ENCODE assay signal across 13 cellular contexts in the genomic region with DNA sequence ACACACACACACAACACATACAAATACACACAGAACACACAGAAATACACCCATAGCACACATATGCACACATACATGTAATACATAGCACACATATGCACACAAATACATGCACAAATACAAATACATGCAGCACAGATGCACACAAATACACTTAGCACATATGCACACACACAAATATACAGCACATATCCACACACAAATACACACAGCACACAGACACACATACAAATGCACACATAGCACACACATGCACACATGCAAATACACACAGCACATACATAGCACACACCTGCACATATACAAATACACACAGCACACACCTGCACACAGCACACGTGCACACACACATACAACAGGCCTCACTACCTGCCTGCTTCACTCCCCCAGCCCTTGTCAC. TPM values are rescaled to one million over a fixed set of nuclear protein-coding genes. Genes with fewer than 3 reads are reported as not detected.
DNase-seq lines count a peak whose midpoint lies in the region; ATAC-seq, FAIRE-seq and TF ChIP-seq lines count a peak whose summit lies in the region.
"Had no signal": no experiment of that assay in that cellular context is flagged by ENCODE, and none has a peak within 500 bp of the region (broad histone marks: within the 10 kb centered on the region; RNA-seq: fewer than 3 reads in every experiment).

No MANE protein-coding gene starts in this region.

- peak overlapping the region; percentile 57 to 97 (median 96) for H3K27ac Mint-ChIP-seq in CD4-positive, CD25-positive, alpha-beta regulatory T cell
- peak overlapping the region; percentile 89 for H3K27ac Mint-ChIP-seq in activated CD8-positive, alpha-beta T cell treated with anti-CD3 and anti-CD28 coated beads, Interleukin-2, amount 10 ng/mL, durations not matched to agents 7 days and 5 days
- H3K27ac Mint-ChIP-seq in naive thymus-derived CD4-positive, alpha-beta T cell: peak overlapping the region; percentile 1 to 99 (median 94)
- H3K27ac Mint-ChIP-seq: endodermal cell had no signal

- H3K36me3 ChIP-seq in CD4-positive, CD25-positive, alpha-beta regulatory T cell (ENCODE audit: control insufficient read depth, insufficient read depth, low read length): no peaks in the 10 kb centered on the region
- H3K36me3 ChIP-seq in naive thymus-derived CD4-positive, alpha-beta T cell (ENCODE audit: control insufficient read depth in 2 of 3, insufficient read depth in 3 of 3, low read length in 3 of 3): no peaks in the 10 kb centered on the region
- no peaks in the 10 kb centered on the region for H3K36me3 ChIP-seq in heart left ventricle
- H3K36me3 ChIP-seq: right atrium auricular region had no signal

- peaks cover 57% of the 10 kb centered on the region for H3K4me1 ChIP-seq in CD4-positive, CD25-positive, alpha-beta regulatory T cell (ENCODE audit: control insufficient read depth, insufficient read depth, low read length, poor library complexity, severe bottlenecking)
- peaks cover 40 to 65% of the 10 kb centered on the region in 2 donors for H3K4me1 ChIP-seq in naive thymus-derived CD4-positive, alpha-beta T cell (ENCODE audit: control insufficient read depth in 2 of 2, insufficient read depth in 2 of 2, low read length in 2 of 2)
- peaks cover 0 to 11% (median 0%) of the 10 kb centered on the region in 12 donors for H3K4me1 ChIP-seq in heart left ventricle

- H3K36me3 Mint-ChIP-seq in CD4-positive, CD25-positive, alpha-beta regulatory T cell: no peaks in the 10 kb centered on the region
- peaks cover 6% of the 10 kb centered on the region for H3K36me3 Mint-ChIP-seq in activated CD8-positive, alpha-beta T cell treated with anti-CD3 and anti-CD28 coated beads, Interleukin-2, amount 10 ng/mL, durations not matched to agents 7 days and 5 days (ENCODE audit: low read depth)
- H3K36me3 Mint-ChIP-seq in naive thymus-derived CD4-positive, alpha-beta T cell: no peaks in the 10 kb centered on the region

- TF ChIP-seq CTCF in D721Med (IDR thresholded peaks at IDR 0.05; ENCODE audit: insufficient read depth, missing control alignments): no peak
- no peak for TF ChIP-seq CTCF in heart left ventricle (IDR thresholded peaks at IDR 0.05)

- H3K4me1 Mint-ChIP-seq in CD4-positive, CD25-positive, alpha-beta regulatory T cell: peaks cover 6 to 58% (median 34%) of the 10 kb centered on the region in 4 donors
- peaks cover 65% of the 10 kb centered on the region for H3K4me1 Mint-ChIP-seq in activated CD8-positive, alpha-beta T cell treated with anti-CD3 and anti-CD28 coated beads, Interleukin-2, amount 10 ng/mL, durations not matched to agents 7 days and 5 days (ENCODE audit: low read depth)
- peaks cover 36 to 83% (median 74%) of the 10 kb centered on the region in 7 donors for H3K4me1 Mint-ChIP-seq in naive thymus-derived CD4-positive, alpha-beta T cell

- POLR2A ChIA-PET in activated CD8-positive, alpha-beta T cell treated with anti-CD3 and anti-CD28 coated beads, Interleukin-2, amount 10 ng/mL, durations not matched to agents 7 days and 5 days (lab: Charles Lee): no interaction called here
- POLR2A ChIA-PET in naive thymus-derived CD4-positive, alpha-beta T cell (lab: Charles Lee): no interaction called here

- peak; percentile 89 for FAIRE-seq in D721Med (lab: Jason Lieb, UNC)

- DNase-seq in CD4-positive, CD25-positive, alpha-beta regulatory T cell: no peak
- DNase-seq in D721Med (ENCODE audit: insufficient read length, low spot score) (no peak), CD1c-positive myeloid dendritic cell (ENCODE audit: extremely low spot score) (no peak), DMS79 treated with DMSO at 0.1 percent for 48 hours (lab: John Stamatoyannopoulos, UW) (no peak), heart left ventricle (no peak)
- DNase-seq in activated CD8-positive, alpha-beta T cell treated with anti-CD3 and anti-CD28 coated beads, Interleukin-2, amount 10 ng/mL, durations not matched to agents 7 days and 5 days: no peak
- no peak for DNase-seq in naive thymus-derived CD4-positive, alpha-beta T cell
- DNase-seq: aorta, H9, NCI-H1436, Right ventricle myocardium superior had no signal

- no peaks in the 10 kb centered on the region for H3K27me3 ChIP-seq in CD4-positive, CD25-positive, alpha-beta regulatory T cell (ENCODE audit: control insufficient read depth, insufficient read depth, low read length)
- no peaks in the 10 kb centered on the region for H3K27me3 ChIP-seq in naive thymus-derived CD4-positive, alpha-beta T cell (ENCODE audit: control insufficient read depth in 2 of 2, insufficient read depth in 2 of 2, low read length in 2 of 2)
- no peaks in the 10 kb centered on the region for H3K27me3 ChIP-seq in heart left ventricle
- H3K27me3 ChIP-seq: right atrium auricular region had no signal

- H3K4me3 ChIP-seq in CD4-positive, CD25-positive, alpha-beta regulatory T cell (ENCODE audit: low read depth, low read length): no peak overlapping the region
- H3K4me3 ChIP-seq in naive thymus-derived CD4-positive, alpha-beta T cell (ENCODE audit: low read length): no peak overlapping the region
- H3K4me3 ChIP-seq in heart left ventricle: no peak overlapping the region
- H3K4me3 ChIP-seq: right atrium auricular region had no signal

- intact Hi-C loops in naive thymus-derived CD4-positive, alpha-beta T cell (cut with micrococcal nuclease): loop anchor here (5.0 kb wide), 3 partner anchors 42 to 233 kb away; no protein-coding TSS in a partner anchor
- intact Hi-C loops in heart left ventricle (cut with DNase I): loop anchor here in 2 of 10 donors (10.0 kb wide), 2 partner anchors 50 to 120 kb away; no protein-coding TSS in a partner anchor

- TF ChIP-seq POLR2A in heart left ventricle (IDR thresholded peaks at IDR 0.05): no peak

- H3K4me3 Mint-ChIP-seq in CD4-positive, CD25-positive, alpha-beta regulatory T cell: peak overlapping the region in 3 of 4 donors; percentile 50 to 79 (median 54)
- H3K4me3 Mint-ChIP-seq in activated CD8-positive, alpha-beta T cell treated with anti-CD3 and anti-CD28 coated beads, Interleukin-2, amount 10 ng/mL, durations not matched to agents 7 days and 5 days: no peak overlapping the region
- H3K4me3 Mint-ChIP-seq in naive thymus-derived CD4-positive, alpha-beta T cell: peak overlapping the region in 8 of 10 donors; percentile 3 to 89 (median 62)
- H3K4me3 Mint-ChIP-seq: endodermal cell had no signal

- no peak for ATAC-seq in CD4-positive, CD25-positive, alpha-beta regulatory T cell (ENCODE audit: low read depth in 2 of 2)
- no peak for ATAC-seq in activated CD8-positive, alpha-beta T cell treated with anti-CD3 and anti-CD28 coated beads, Interleukin-2, amount 10 ng/mL, durations not matched to agents 7 days and 5 days
- ATAC-seq in naive thymus-derived CD4-positive, alpha-beta T cell: no peak
- ATAC-seq in heart left ventricle: no peak

- no peak overlapping the region for H3K27ac ChIP-seq in CD4-positive, CD25-positive, alpha-beta regulatory T cell (ENCODE audit: insufficient read depth, low read length, poor library complexity, severe bottlenecking)
- H3K27ac ChIP-seq in naive thymus-derived CD4-positive, alpha-beta T cell (ENCODE audit: low read depth, low read length): peak overlapping the region; percentile 60
- no peak overlapping the region for H3K27ac ChIP-seq in heart left ventricle
- H3K27ac ChIP-seq: right atrium auricular region had no signal

- CTCF ChIA-PET in activated CD8-positive, alpha-beta T cell treated with anti-CD3 and anti-CD28 coated beads, Interleukin-2, amount 10 ng/mL, durations not matched to agents 7 days and 5 days (lab: Charles Lee): interaction anchor here (1.3 kb wide), 1 partner anchor 115 kb away, joined by 3 read pairs; no protein-coding TSS in a partner anchor
- CTCF ChIA-PET in naive thymus-derived CD4-positive, alpha-beta T cell (lab: Charles Lee): no interaction called here

- H3K9me3 Mint-ChIP-seq in CD4-positive, CD25-positive, alpha-beta regulatory T cell: no peaks in the 10 kb centered on the region
- no peaks in the 10 kb centered on the region for H3K9me3 Mint-ChIP-seq in activated CD8-positive, alpha-beta T cell treated with anti-CD3 and anti-CD28 coated beads, Interleukin-2, amount 10 ng/mL, durations not matched to agents 7 days and 5 days (ENCODE audit: insufficient read depth)
- H3K9me3 Mint-ChIP-seq in naive thymus-derived CD4-positive, alpha-beta T cell: peaks cover 0 to 3% (median 0%) of the 10 kb centered on the region in 11 donors
- H3K9me3 Mint-ChIP-seq: endodermal cell, H9 had no signal

- no peaks in the 10 kb centered on the region for H3K27me3 Mint-ChIP-seq in CD4-positive, CD25-positive, alpha-beta regulatory T cell
- no peaks in the 10 kb centered on the region for H3K27me3 Mint-ChIP-seq in activated CD8-positive, alpha-beta T cell treated with anti-CD3 and anti-CD28 coated beads, Interleukin-2, amount 10 ng/mL, durations not matched to agents 7 days and 5 days (ENCODE audit: low read depth)
- H3K27me3 Mint-ChIP-seq in naive thymus-derived CD4-positive, alpha-beta T cell: no peaks in the 10 kb centered on the region

- H3K9me3 ChIP-seq in CD4-positive, CD25-positive, alpha-beta regulatory T cell (ENCODE audit: control insufficient read depth in 2 of 2, low read length in 2 of 2): no peaks in the 10 kb centered on the region
- H3K9me3 ChIP-seq in naive thymus-derived CD4-positive, alpha-beta T cell (ENCODE audit: control insufficient read depth in 2 of 3, low read length in 3 of 3): no peaks in the 10 kb centered on the region
- H3K9me3 ChIP-seq in heart left ventricle: no peaks in the 10 kb centered on the region
- H3K9me3 ChIP-seq: right atrium auricular region had no signal

- 45 to 97% (median 92%) methylated on average over 1 of the region's 1 CpG for WGBS in heart left ventricle, 4 donors

RNA-seq across cellular contexts. Expression of a gene that starts 49.6 kb away (rescaled TPM):
- 0.59 TPM for total RNA-seq in CD4-positive, CD25-positive, alpha-beta regulatory T cell
- under 1 TPM in 2 of 4 donors, not detected in 2; 0.02 TPM for polyA plus RNA-seq in CD4-positive, CD25-positive, alpha-beta regulatory T cell
- 10 to 100 TPM; 18.4 to 20.0 TPM for total RNA-seq in activated CD8-positive, alpha-beta T cell treated with anti-CD3 and anti-CD28 coated beads, Interleukin-2, amount 10 ng/mL, durations not matched to agents 7 days and 5 days
- 10 to 100 TPM in 2 of 5 experiments, 1 to 10 TPM in 3; 6.1 to 14.1 (median 8.4) TPM for total RNA-seq in naive thymus-derived CD4-positive, alpha-beta T cell
- polyA plus RNA-seq in naive thymus-derived CD4-positive, alpha-beta T cell: 1 to 10 TPM in 1 of 2 donors, under 1 TPM in 1; 0.64 to 2.5 TPM
- 1 to 10 TPM; 1.5 to 4.0 (median 2.6) TPM for total RNA-seq in heart left ventricle
- polyA plus RNA-seq in heart left ventricle: 1 to 10 TPM in 1 of 2 donors, under 1 TPM in 1; 0.84 to 2.6 TPM
